ENCODE assay signal across 8 cellular contexts in the genomic region with DNA sequence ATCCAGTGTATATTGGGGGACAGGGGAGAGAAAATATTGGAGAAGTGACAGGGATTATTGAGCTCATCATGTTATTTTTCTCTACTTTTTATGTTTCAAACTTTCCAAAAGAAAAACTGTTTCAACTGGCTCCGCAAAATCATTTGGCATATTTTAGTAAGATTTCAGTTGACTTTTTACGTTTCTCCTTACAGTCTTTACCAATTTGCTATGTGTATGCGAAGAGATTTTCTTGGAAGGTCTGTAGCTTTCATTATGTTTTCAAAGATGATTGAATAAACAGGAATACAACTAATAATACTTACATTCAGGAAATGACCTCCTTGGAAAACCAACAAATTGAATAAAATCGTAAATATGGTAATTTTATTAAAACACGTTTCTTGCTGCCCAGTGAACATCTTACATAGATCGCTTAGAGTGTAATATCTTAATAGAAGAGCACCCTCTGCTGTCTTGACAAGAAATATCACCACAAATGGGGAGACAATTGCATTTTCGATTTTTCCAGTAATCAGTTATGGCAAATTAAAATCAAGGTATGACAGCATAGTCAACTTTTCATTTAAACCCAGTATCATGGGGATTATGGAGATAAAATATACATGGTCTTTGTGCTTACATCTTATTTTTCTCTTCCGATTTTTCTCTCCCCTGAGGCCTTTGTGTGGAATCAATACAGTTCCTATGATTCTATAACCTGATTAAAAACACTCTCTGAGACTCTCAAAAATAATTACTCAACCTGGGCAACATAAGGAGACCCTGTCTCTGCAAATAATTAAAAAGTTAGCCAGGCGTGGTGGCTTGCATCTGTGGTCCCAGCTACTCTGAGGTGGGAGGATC.
DNase-seq lines count a peak whose midpoint lies in the region; ATAC-seq and TF ChIP-seq lines count a peak whose summit lies in the region.

No MANE protein-coding gene starts in this region.

- DNase-seq in GM12864 (ENCODE audit: low read depth), result no peak
- DNase-seq in globus pallidus (ENCODE audit: low spot score), result peak; percentile 51
- DNase-seq in superior temporal gyrus (ENCODE audit: extremely low spot score), result peak; percentile 88
- no peak for DNase-seq in activated CD4-positive, alpha-beta T cell treated with anti-CD3 and anti-CD28 coated beads, Interleukin-2, amount 50 U/mL, for 4 hours

- peak; percentile 74 for ATAC-seq in HG03354 (IDR thresholded peaks at IDR 0.05; ENCODE audit: poor library complexity, severe bottlenecking, unreplicated experiment)
- peak; percentile 90 for ATAC-seq in SK-N-SH treated with all-trans-retinoic acid at 6 μM for 48 hours
- no peak for ATAC-seq in GM18909 (IDR thresholded peaks at IDR 0.05; ENCODE audit: poor library complexity, unreplicated experiment)
- ATAC-seq in HG03196 (IDR thresholded peaks at IDR 0.05; ENCODE audit: unreplicated experiment), result no peak

- TF ChIP-seq CTCF in GM12864 (IDR thresholded peaks at IDR 0.05; ENCODE audit: low read depth, low read length, missing control alignments), result peak; percentile 39

- H3K4me3 ChIP-seq in GM12864 (ENCODE audit: low read depth, low read length), result no peak overlapping the region

TF ChIP-seq in SK-N-SH treated with all-trans-retinoic acid at 6 μM for 48 hours, 23 proteins besides CTCF, POLR2A, EP300 and RAD21:
- TF ChIP-seq, protein P1, sequence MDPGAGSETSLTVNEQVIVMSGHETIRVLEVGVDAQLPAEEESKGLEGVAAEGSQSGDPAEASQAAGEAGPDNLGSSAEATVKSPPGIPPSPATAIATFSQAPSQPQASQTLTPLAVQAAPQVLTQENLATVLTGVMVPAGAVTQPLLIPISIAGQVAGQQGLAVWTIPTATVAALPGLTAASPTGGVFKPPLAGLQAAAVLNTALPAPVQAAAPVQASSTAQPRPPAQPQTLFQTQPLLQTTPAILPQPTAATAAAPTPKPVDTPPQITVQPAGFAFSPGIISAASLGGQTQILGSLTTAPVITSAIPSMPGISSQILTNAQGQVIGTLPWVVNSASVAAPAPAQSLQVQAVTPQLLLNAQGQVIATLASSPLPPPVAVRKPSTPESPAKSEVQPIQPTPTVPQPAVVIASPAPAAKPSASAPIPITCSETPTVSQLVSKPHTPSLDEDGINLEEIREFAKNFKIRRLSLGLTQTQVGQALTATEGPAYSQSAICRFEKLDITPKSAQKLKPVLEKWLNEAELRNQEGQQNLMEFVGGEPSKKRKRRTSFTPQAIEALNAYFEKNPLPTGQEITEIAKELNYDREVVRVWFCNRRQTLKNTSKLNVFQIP (CRISPR knock-in tag; IDR thresholded peaks at IDR 0.05; ENCODE audit: borderline replicate concordance, low read depth), result no peak

Comparison
In these comparisons a context has a peak if more than half of its experiments do, and no peak if none do; other contexts are left out.
1. DNase-seq: peak in globus pallidus (single experiment) and superior temporal gyrus (single experiment); none in GM12864 (single experiment) and activated CD4-positive, alpha-beta T cell treated with anti-CD3 and anti-CD28 coated beads, Interleukin-2, amount 50 U/mL, for 4 hours (0 of 2).
2. ATAC-seq: peak in HG03354 (single experiment) and SK-N-SH treated with all-trans-retinoic acid at 6 μM for 48 hours (single experiment); none in GM18909 (single experiment) and HG03196 (single experiment).